21 cellular contexts compared by ENCODE assay signal in genomic region chr11:24253237-24253760, GRCh38.
"Had no signal": no experiment of that assay in that cellular context is flagged by ENCODE, and none has a peak within 500 bp of the region (broad histone marks: within the 10 kb centered on the region; RNA-seq: fewer than 3 reads in every experiment).

No MANE protein-coding gene starts in this region.

- H3K4me3 ChIP-seq: body of pancreas, coronary artery, esophagus muscularis mucosa, gastrocnemius medialis, right lobe of liver, thoracic aorta had no signal

- H3K36me3 ChIP-seq: esophagus muscularis mucosa, gastrocnemius medialis, neutrophil, right lobe of liver, thoracic aorta had no signal

- H3K27ac ChIP-seq: body of pancreas, coronary artery, esophagus muscularis mucosa, gastrocnemius medialis, neutrophil, right lobe of liver, thoracic aorta had no signal

- DNase-seq: activated B cell treated with CpG ODN at 0.5 μM for 24 hours; activated CD4-positive, alpha-beta T cell treated with anti-CD3 and anti-CD28 coated beads, Interleukin-2, amount 50 U/mL, for 1 hour; activated CD8-positive, alpha-beta T cell treated with anti-CD3 and anti-CD28 coated beads for 36 hours; activated naive CD8-positive, alpha-beta T cell treated with anti-CD3 and anti-CD28 coated beads, Interleukin-2, amount 50 U/mL, for 24 hours; activated T-cell treated with anti-CD3 and anti-CD28 coated beads, Interleukin-2, amount 50 U/mL, for 48 hours; body of pancreas; cerebellar nuclear complex; endodermal cell; gastrocnemius medialis; glutamatergic neuron; islet precursor cell; left ventricle myocardium superior; right lobe of liver; stimulated activated CD4-positive, alpha-beta T cell treated with anti-CD3 and anti-CD28 coated beads, Interleukin-12 subunit alpha, Interleukin-12 subunit beta, amount 100 ng/mL, for 4 hours; stimulated activated CD4-positive, alpha-beta T cell treated with anti-CD3 and anti-CD28 coated beads, Interleukin-4, amount 100 ng/mL, for 1 hour; stimulated activated naive CD8-positive, alpha-beta T cell treated with anti-CD3 and anti-CD28 coated beads, Interleukin-15, Interleukin-2, amounts not matched to agents 100 U/mL and 50 U/mL, for 24 hours; trophoblast cell had no signal

- H3K4me1 ChIP-seq: body of pancreas, esophagus muscularis mucosa, gastrocnemius medialis, right lobe of liver had no signal

- H3K27me3 ChIP-seq: body of pancreas, esophagus muscularis mucosa, gastrocnemius medialis, neutrophil, right lobe of liver had no signal

- H3K9me3 ChIP-seq: body of pancreas, esophagus muscularis mucosa, gastrocnemius medialis, neutrophil, right lobe of liver, thoracic aorta had no signal

- ATAC-seq: activated CD8-positive, alpha-beta T cell treated with anti-CD3 and anti-CD28 coated beads for 36 hours; activated naive CD8-positive, alpha-beta T cell treated with anti-CD3 and anti-CD28 coated beads, Interleukin-2, amount 50 U/mL, for 24 hours; body of pancreas; gastrocnemius medialis; left ventricle myocardium superior; right lobe of liver; stimulated activated naive CD8-positive, alpha-beta T cell treated with anti-CD3 and anti-CD28 coated beads, Interleukin-15, Interleukin-2, amounts not matched to agents 100 U/mL and 50 U/mL, for 24 hours had no signal
